In the genomic region with DNA sequence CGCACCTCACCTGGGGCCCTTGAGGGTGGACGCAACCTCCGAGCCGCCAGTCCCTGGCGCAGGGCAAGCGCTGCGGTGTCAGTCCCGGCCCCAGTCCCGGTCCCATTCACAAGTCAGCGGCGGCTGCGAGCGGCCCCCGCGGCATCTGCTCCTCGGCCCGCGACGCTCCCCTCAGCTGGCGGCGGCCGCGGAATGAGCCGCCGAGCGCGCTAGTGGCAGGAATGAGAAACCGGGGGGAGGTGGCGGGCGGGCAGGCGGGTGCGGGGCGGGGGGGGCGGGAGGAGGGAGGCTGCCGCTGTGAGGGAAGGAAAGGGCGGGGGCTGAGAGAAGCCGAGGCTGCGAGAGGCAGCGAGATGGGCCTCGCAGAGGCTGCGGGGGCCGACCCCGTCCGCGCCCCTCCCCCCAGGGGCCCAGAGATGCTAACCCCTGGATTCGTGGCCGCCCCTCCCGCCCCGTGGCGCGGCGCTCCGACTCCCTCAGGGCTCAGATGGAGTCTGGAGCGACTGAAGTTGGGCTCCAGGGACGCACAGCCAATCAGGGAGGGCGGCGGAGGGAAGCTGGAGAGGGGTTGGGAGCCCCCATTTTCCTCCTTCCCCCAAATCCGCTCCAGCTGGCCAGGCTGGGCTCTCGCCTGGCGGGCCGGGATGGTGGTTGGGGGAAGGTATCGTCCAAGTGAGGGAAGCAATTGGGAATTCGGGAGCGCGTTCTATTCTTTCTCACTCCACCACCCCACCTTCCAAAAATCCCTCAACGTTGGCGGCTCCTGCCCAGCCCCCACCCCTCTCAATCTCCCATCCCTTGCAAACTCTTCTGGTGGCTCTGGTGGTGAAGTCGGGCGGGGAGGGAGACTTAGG, we compare ENCODE assay signal across 8 cellular contexts. TPM values are rescaled to one million over a fixed set of nuclear protein-coding genes. Genes with fewer than 3 reads are reported as not detected.
DNase-seq lines count a peak whose midpoint lies in the region; ATAC-seq and TF ChIP-seq lines count a peak whose summit lies in the region.

A gene with protein sequence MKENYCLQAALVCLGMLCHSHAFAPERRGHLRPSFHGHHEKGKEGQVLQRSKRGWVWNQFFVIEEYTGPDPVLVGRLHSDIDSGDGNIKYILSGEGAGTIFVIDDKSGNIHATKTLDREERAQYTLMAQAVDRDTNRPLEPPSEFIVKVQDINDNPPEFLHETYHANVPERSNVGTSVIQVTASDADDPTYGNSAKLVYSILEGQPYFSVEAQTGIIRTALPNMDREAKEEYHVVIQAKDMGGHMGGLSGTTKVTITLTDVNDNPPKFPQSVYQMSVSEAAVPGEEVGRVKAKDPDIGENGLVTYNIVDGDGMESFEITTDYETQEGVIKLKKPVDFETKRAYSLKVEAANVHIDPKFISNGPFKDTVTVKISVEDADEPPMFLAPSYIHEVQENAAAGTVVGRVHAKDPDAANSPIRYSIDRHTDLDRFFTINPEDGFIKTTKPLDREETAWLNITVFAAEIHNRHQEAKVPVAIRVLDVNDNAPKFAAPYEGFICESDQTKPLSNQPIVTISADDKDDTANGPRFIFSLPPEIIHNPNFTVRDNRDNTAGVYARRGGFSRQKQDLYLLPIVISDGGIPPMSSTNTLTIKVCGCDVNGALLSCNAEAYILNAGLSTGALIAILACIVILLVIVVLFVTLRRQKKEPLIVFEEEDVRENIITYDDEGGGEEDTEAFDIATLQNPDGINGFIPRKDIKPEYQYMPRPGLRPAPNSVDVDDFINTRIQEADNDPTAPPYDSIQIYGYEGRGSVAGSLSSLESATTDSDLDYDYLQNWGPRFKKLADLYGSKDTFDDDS (minus strand): TSS at position 194 of the 854 bp plus-strand sequence. CDS start 117,194 bp downstream, outside the sequence.

- DNase-seq in colonic mucosa (peak; percentile 37), left colon (peak; percentile 37 to 41), NCI-H1048 (lab: John Stamatoyannopoulos, UW) (no peak)

- H3K4me1 ChIP-seq in HUES64 (ENCODE audit: insufficient read depth, low read length) (peaks cover 24% of the 10 kb centered on the region), colonic mucosa (peaks cover 8% of the 10 kb centered on the region)

- no peaks in the 10 kb centered on the region for H3K36me3 ChIP-seq in HUES64 (ENCODE audit: insufficient read depth, low read length)
- H3K36me3 ChIP-seq in colonic mucosa, result no peaks in the 10 kb centered on the region

- H3K9me3 ChIP-seq in HUES64 (ENCODE audit: insufficient read depth, low read depth, low read length), result no peaks in the 10 kb centered on the region
- H3K9me3 ChIP-seq in colonic mucosa, result no peaks in the 10 kb centered on the region

- TF ChIP-seq CTCF in colonic mucosa (IDR thresholded peaks at IDR 0.05) (no peak), subcutaneous adipose tissue (IDR thresholded peaks at IDR 0.05; ENCODE audit: low read depth) (no peak)

- intact Hi-C loops in colonic mucosa (cut with DNase I) (no loop called here), left colon (cut with DNase I, micrococcal nuclease) (no loop called here)

- H3K9ac ChIP-seq in HUES64 (ENCODE audit: low read depth, low read length) (peak within 1 kb of the TSS; percentile 69), colonic mucosa (ENCODE audit: low read depth in 2 of 2, low read length in 2 of 2) (peak within 1 kb of the TSS; percentile 61 to 79)

- H3K27ac ChIP-seq in HUES64 (ENCODE audit: low read depth, low read length) (no peak within 1 kb of the TSS), colonic mucosa (peak within 1 kb of the TSS; percentile 71)

- ATAC-seq in left colon, result peak; percentile 9
- no peak for ATAC-seq in HG02973 (IDR thresholded peaks at IDR 0.05; ENCODE audit: unreplicated experiment)
- ATAC-seq in activated CD4-positive, CD25-positive, alpha-beta regulatory T cell treated with anti-CD3 and anti-CD28 coated beads, Interleukin-2, amount 50 U/mL, for 24 hours, result no peak
- ATAC-seq in HG03139 (IDR thresholded peaks at IDR 0.05; ENCODE audit: unreplicated experiment), result no peak

- H3K4me3 ChIP-seq in HUES64 (ENCODE audit: low read length), result peak within 1 kb of the TSS; percentile 73
- peak within 1 kb of the TSS; percentile 47 for H3K4me3 ChIP-seq in colonic mucosa

- under 1% methylated on average over 46 of the region's 69 CpGs for WGBS in HUES64

- H3K27me3 ChIP-seq in HUES64 (ENCODE audit: insufficient read depth, low read length) (peaks cover 79% of the 10 kb centered on the region), colonic mucosa (peaks cover 40% of the 10 kb centered on the region)

RNA-seq across cellular contexts. Expression of the gene that starts here (rescaled TPM):
- polyA plus RNA-seq in HUES64 (2013, experiment 1 of 2), result 21.9 TPM
- polyA plus RNA-seq in HUES64 (2013, experiment 2 of 2), result 22.3 TPM
- total RNA-seq in colonic mucosa, result 10 to 100 TPM; 10.2 to 17.1 TPM
- total RNA-seq in left colon, result 10 to 100 TPM in 1 of 2 donors, 1 to 10 TPM in 1; 4.4 to 15.6 TPM
- total RNA-seq in subcutaneous adipose tissue, result 10 to 100 TPM; 12.4 to 60.8 (median 37.3) TPM
